ENCODE assay signal across 14 cellular contexts in genomic region chr7:117084286-117084685, GRCh38.
"Had no signal": no experiment of that assay in that cellular context is flagged by ENCODE, and none has a peak within 500 bp of the region (broad histone marks: within the 10 kb centered on the region; RNA-seq: fewer than 3 reads in every experiment).

No MANE protein-coding gene starts in this region.

- H3K4me1 ChIP-seq: uterus had no signal

- H3K4me3 ChIP-seq: gastroesophageal sphincter, thyroid gland, uterus had no signal

- DNase-seq: activated CD4-positive, alpha-beta memory T cell treated with anti-CD3 and anti-CD28 coated beads, Interleukin-2, amount 10 ng/mL, durations not matched to agents 7 days and 5 days; activated CD4-positive, alpha-beta T cell treated with anti-CD3 and anti-CD28 coated beads for 4 hours; activated gamma-delta T cell; activated T-cell treated with anti-CD3 and anti-CD28 coated beads, Interleukin-2, amount 50 U/mL, for 4 hours; effector memory CD4-positive, alpha-beta T cell; islet precursor cell; naive B cell; retina; stimulated activated CD4-positive, alpha-beta T cell treated with anti-CD3 and anti-CD28 coated beads, Interleukin-2, amount 100 ng/mL, for 48 hours; stimulated activated naive B cell treated with anti-CD40 and anti-IgM and Interleukin-4, amounts not matched to agents 10 μg/mL and 1 μg/mL and 100 μg/mL, for 72 hours; T-helper 17 cell; thyroid gland; uterus had no signal

- H3K9me3 ChIP-seq: gastroesophageal sphincter, thyroid gland, uterus had no signal

- H3K27ac ChIP-seq: gastroesophageal sphincter, thyroid gland, uterus had no signal

- H3K36me3 ChIP-seq: gastroesophageal sphincter, thyroid gland, uterus had no signal

- H3K27me3 ChIP-seq: gastroesophageal sphincter, thyroid gland, uterus had no signal
